13 cellular contexts compared by ENCODE assay signal in the genomic region with DNA sequence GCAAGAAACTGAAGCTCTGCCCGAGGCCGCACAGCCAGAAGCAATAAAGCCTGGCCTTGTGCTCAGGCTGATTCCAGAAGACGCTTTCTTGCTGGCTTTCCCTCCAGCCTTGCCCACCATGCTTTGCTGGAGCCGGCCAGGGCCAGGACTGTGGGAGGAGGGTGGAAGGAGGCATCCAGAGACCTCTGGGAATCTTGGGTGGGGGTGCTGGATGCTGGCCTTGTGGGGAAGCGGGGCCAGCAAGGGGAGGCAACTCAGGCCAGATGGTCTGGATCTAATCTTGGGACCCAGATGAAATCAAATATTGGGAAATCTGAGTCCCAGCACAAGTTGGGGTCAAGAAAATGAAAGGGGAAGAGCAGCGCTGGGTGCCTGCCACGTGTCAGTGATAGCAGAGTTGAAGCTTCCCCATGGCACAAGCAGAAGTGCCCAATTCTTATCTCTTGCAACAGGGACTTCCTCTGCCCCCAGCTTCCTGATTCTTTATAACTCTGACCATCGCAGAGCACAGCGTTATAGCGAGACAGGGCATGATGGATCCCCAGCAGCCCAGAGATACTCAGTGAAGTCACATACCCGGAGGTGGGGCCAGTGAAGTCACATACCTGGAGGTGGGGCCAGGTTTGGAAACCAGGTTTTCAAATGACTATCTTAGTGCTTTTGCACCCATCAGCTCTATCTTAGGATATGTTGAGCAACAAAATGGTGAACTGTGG. TPM values are rescaled to one million over a fixed set of nuclear protein-coding genes. Genes with fewer than 3 reads are reported as not detected.
DNase-seq lines count a peak whose midpoint lies in the region; ATAC-seq and TF ChIP-seq lines count a peak whose summit lies in the region.
"Had no signal": no experiment of that assay in that cellular context is flagged by ENCODE, and none has a peak within 500 bp of the region (broad histone marks: within the 10 kb centered on the region; RNA-seq: fewer than 3 reads in every experiment).

No MANE protein-coding gene starts in this region.

- peak; percentile 60 for DNase-seq in activated CD4-positive, alpha-beta T cell treated with anti-CD3 and anti-CD28 coated beads for 48 hours
- no peak for DNase-seq in activated CD4-positive, alpha-beta T cell treated with anti-CD3 and anti-CD28 coated beads, Interleukin-2, amount 50 U/mL, for 4 hours
- DNase-seq in stimulated activated effector memory CD8-positive, alpha-beta T cell treated with anti-CD3 and anti-CD28 coated beads, Interleukin-12 subunit alpha, Interleukin-12 subunit beta, amount 100 ng/mL, for 72 hours (ENCODE audit: low spot score in 2 of 2), result no peak
- no peak for DNase-seq in kidney glomerular epithelial cell (lab: John Stamatoyannopoulos, UW)
- DNase-seq: RPMI8226, thyroid gland had no signal

- peak; percentile 16 for ATAC-seq in gastroesophageal sphincter
- no peak for ATAC-seq in stimulated activated effector memory CD8-positive, alpha-beta T cell treated with anti-CD3 and anti-CD28 coated beads, Interleukin-12 subunit alpha, Interleukin-12 subunit beta, amount 100 ng/mL, for 72 hours
- no peak for ATAC-seq in GM18502 (IDR thresholded peaks at IDR 0.05; ENCODE audit: poor library complexity, unreplicated experiment)
- no peak for ATAC-seq in GM19397 (IDR thresholded peaks at IDR 0.05; ENCODE audit: unreplicated experiment)
- ATAC-seq: activated CD4-positive, CD25-positive, alpha-beta regulatory T cell treated with anti-CD3 and anti-CD28 coated beads, Interleukin-2, amount 50 U/mL, for 24 hours had no signal

- WGBS in gastroesophageal sphincter (ENCODE audit: low coverage in 1 of 2), 2 donors, result 86 to 90% methylated on average over 6 to 8 of the region's 11 CpGs

- no peaks in the 10 kb centered on the region for H3K9me2 ChIP-seq in OCI-LY1 (ENCODE audit: low read depth, low read length)

- H3K4me3 ChIP-seq in OCI-LY1 (ENCODE audit: low read depth, low read length, poor library complexity, severe bottlenecking), result no peak overlapping the region
- H3K4me3 ChIP-seq in gastroesophageal sphincter, result no peak overlapping the region
- H3K4me3 ChIP-seq: thyroid gland had no signal

- peaks cover 38% of the 10 kb centered on the region for H3K4me1 ChIP-seq in OCI-LY1 (ENCODE audit: insufficient read depth, low read length, severe bottlenecking)
- H3K4me1 ChIP-seq in gastroesophageal sphincter, result no peaks in the 10 kb centered on the region

- H2AFZ ChIP-seq in OCI-LY1 (ENCODE audit: low read length), result no peak overlapping the region

- H3K36me3 ChIP-seq in OCI-LY1 (ENCODE audit: insufficient read depth, low read length) (no peaks in the 10 kb centered on the region), gastroesophageal sphincter (no peaks in the 10 kb centered on the region)
- H3K36me3 ChIP-seq: thyroid gland had no signal

- peak overlapping the region; percentile 6; the same call in 1 of the 2 replicates for H3K4me2 ChIP-seq in OCI-LY1 (ENCODE audit: low read length)

- H3K27ac ChIP-seq in OCI-LY1 (ENCODE audit: low read depth, low read length, poor library complexity, severe bottlenecking) (no peak overlapping the region), gastroesophageal sphincter (no peak overlapping the region)
- H3K27ac ChIP-seq: thyroid gland had no signal

- no peak for TF ChIP-seq CTCF in OCI-LY1 (IDR thresholded peaks at IDR 0.05; ENCODE audit: low read length)
- TF ChIP-seq CTCF in gastroesophageal sphincter (IDR thresholded peaks at IDR 0.05), result no peak

- TF ChIP-seq EP300 in gastroesophageal sphincter (IDR thresholded peaks at IDR 0.05), result no peak

- H3K36me3 Mint-ChIP-seq in stimulated activated effector memory CD8-positive, alpha-beta T cell treated with anti-CD3 and anti-CD28 coated beads, Interleukin-12 subunit alpha, Interleukin-12 subunit beta, amount 100 ng/mL, for 72 hours, result no peaks in the 10 kb centered on the region

- H3K27me3 ChIP-seq in OCI-LY1 (ENCODE audit: insufficient read depth, low read length) (no peaks in the 10 kb centered on the region), gastroesophageal sphincter (no peaks in the 10 kb centered on the region)
- H3K27me3 ChIP-seq: thyroid gland had no signal

- no peak overlapping the region for H3K4me3 Mint-ChIP-seq in stimulated activated effector memory CD8-positive, alpha-beta T cell treated with anti-CD3 and anti-CD28 coated beads, Interleukin-12 subunit alpha, Interleukin-12 subunit beta, amount 100 ng/mL, for 72 hours
- H3K4me3 Mint-ChIP-seq: nephron had no signal

- H3K27ac Mint-ChIP-seq in stimulated activated effector memory CD8-positive, alpha-beta T cell treated with anti-CD3 and anti-CD28 coated beads, Interleukin-12 subunit alpha, Interleukin-12 subunit beta, amount 100 ng/mL, for 72 hours, result peak overlapping the region; percentile 30
- H3K27ac Mint-ChIP-seq: nephron had no signal

- no peaks in the 10 kb centered on the region for H3F3A ChIP-seq in OCI-LY1 (ENCODE audit: insufficient read depth, low read length)

- no peak overlapping the region; the same call in 1 of the 2 replicates for H3K9ac ChIP-seq in OCI-LY1 (ENCODE audit: low read length)

- TF ChIP-seq POLR2A in gastroesophageal sphincter (IDR thresholded peaks at IDR 0.05), result no peak

- no peaks in the 10 kb centered on the region for H3K79me2 ChIP-seq in OCI-LY1 (ENCODE audit: insufficient read depth, low read length)

- H3K9me3 Mint-ChIP-seq in stimulated activated effector memory CD8-positive, alpha-beta T cell treated with anti-CD3 and anti-CD28 coated beads, Interleukin-12 subunit alpha, Interleukin-12 subunit beta, amount 100 ng/mL, for 72 hours, result no peaks in the 10 kb centered on the region
- H3K9me3 Mint-ChIP-seq: nephron had no signal

- H3K4me1 Mint-ChIP-seq in stimulated activated effector memory CD8-positive, alpha-beta T cell treated with anti-CD3 and anti-CD28 coated beads, Interleukin-12 subunit alpha, Interleukin-12 subunit beta, amount 100 ng/mL, for 72 hours, result peaks cover 45% of the 10 kb centered on the region
- H3K4me1 Mint-ChIP-seq: nephron had no signal

- H3K9me3 ChIP-seq in OCI-LY1 (ENCODE audit: low read length) (no peaks in the 10 kb centered on the region), gastroesophageal sphincter (no peaks in the 10 kb centered on the region)
- H3K9me3 ChIP-seq: thyroid gland had no signal

- no peaks in the 10 kb centered on the region for H4K20me1 ChIP-seq in OCI-LY1 (ENCODE audit: insufficient read depth, low read length)

RNA-seq across cellular contexts. Expression of gene RABGGTA, which starts 6.4 kb away (rescaled TPM):
- 10 to 100 TPM; 12.9 to 27.6 (median 16.5) TPM for total RNA-seq in gastroesophageal sphincter

RNA-seq across cellular contexts. Expression of gene TGM1, which starts 14.8 kb away (rescaled TPM):
- total RNA-seq in gastroesophageal sphincter, result 10 to 100 TPM in 1 of 4 donors, 1 to 10 TPM in 3; 1.3 to 43.3 (median 6.3) TPM

RNA-seq across cellular contexts. Expression of gene DHRS1, which starts 21.8 kb away (rescaled TPM):
- total RNA-seq in gastroesophageal sphincter, result 10 to 100 TPM in 3 of 4 donors, 1 to 10 TPM in 1; 8.2 to 33.0 (median 17.7) TPM

RNA-seq across cellular contexts. Expression of gene NOP9, which starts 21.9 kb away (rescaled TPM):
- total RNA-seq in gastroesophageal sphincter, result 10 to 100 TPM; 19.4 to 29.2 (median 22.8) TPM

RNA-seq across cellular contexts. Expression of gene CIDEB, which starts 30.0 kb away (rescaled TPM):
- total RNA-seq in gastroesophageal sphincter, result 10 to 100 TPM in 2 of 4 donors, 1 to 10 TPM in 2; 4.9 to 12.5 (median 9.5) TPM
- total RNA-seq: A172 had no signal
